10 cellular contexts compared by ENCODE assay signal in genomic region chr19:43690444-43690843, GRCh38. TPM values are rescaled to one million over a fixed set of nuclear protein-coding genes. Genes with fewer than 3 reads are reported as not detected.
"Had no signal": no experiment of that assay in that cellular context is flagged by ENCODE, and none has a peak within 500 bp of the region (broad histone marks: within the 10 kb centered on the region; RNA-seq: fewer than 3 reads in every experiment).

No MANE protein-coding gene starts in this region.

- H3K27me3 Mint-ChIP-seq: IgD-negative memory B cell had no signal

- H3K4me3 ChIP-seq: GM23338 had no signal

- H3K27ac ChIP-seq: HL-60 had no signal

- H3K27ac Mint-ChIP-seq: GM23338, H9, IgD-negative memory B cell had no signal

- FAIRE-seq: H1, H54, HepG2 had no signal

- DNase-seq: H9, HCEC 1CT, KG1 had no signal

- ATAC-seq: GM23338, HepG2 had no signal

- H3K4me3 Mint-ChIP-seq: GM23338, H9, IgD-negative memory B cell had no signal

- H3K4me2 ChIP-seq: GM23338 had no signal

- H3K4me1 Mint-ChIP-seq: GM23338, IgD-negative memory B cell had no signal

- H2AFZ ChIP-seq: GM23338 had no signal

RNA-seq across cellular contexts. Expression of gene IRGC, which starts 25.4 kb away (rescaled TPM):
- total RNA-seq: GM23338, H1, H9, HepG2, HT1080 had no signal
- polyA plus RNA-seq: GM23338, H1, HepG2, IgD-negative memory B cell had no signal

RNA-seq across cellular contexts. Expression of gene CADM4, which starts 50.8 kb away (rescaled TPM):
- polyA plus RNA-seq: IgD-negative memory B cell had no signal
